12 cellular contexts compared by ENCODE assay signal in the genomic region with DNA sequence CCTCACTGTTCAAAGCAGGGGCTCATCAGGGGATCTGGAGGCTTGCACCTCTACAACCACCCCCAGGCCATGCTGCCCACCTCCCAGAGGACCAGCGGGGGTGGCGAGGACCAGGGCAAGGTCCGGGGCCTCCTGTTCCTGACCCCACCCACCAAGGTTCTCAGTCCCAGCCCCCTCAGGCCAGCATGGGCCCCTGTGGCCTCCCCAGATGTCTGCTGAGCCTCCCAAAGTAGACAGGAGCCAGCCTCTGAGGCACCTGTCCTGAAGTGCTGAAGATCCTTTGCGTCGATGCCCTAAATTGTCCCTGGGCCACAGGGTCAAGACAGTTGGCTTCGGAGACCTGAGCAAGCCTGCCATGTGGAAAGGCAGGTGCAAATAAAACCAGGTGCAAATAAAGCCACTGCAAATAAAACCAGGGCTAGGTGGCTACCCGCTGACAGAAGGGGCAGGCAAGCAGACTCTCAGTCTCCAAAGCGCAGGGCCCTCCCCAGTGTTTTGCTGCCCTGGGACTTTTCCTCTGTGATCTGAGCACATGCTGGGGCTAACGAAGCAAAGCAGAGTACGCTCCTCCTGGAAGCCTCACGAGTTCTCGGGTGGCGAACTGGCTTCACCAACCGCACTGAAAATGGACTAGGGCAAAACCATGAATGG. TPM values are rescaled to one million over a fixed set of nuclear protein-coding genes. Genes with fewer than 3 reads are reported as not detected.
A peak's percentile ranks its signal among the peaks of the same experiment; 100 is the strongest.
DNase-seq lines count a peak whose midpoint lies in the region; ATAC-seq and TF ChIP-seq lines count a peak whose summit lies in the region.
"Had no signal": no experiment of that assay in that cellular context is flagged by ENCODE, and none has a peak within 500 bp of the region (broad histone marks: within the 10 kb centered on the region; RNA-seq: fewer than 3 reads in every experiment).

No MANE protein-coding gene starts in this region.

- DNase-seq in NCI-H748 (lab: John Stamatoyannopoulos, UW; ENCODE audit: unreplicated experiment) (peak; percentile 84), NCI-H748 treated with DMSO at 0.1 percent for 48 hours (lab: John Stamatoyannopoulos, UW) (no peak), SHP77 treated with DMSO at 0.1 percent for 48 hours (lab: John Stamatoyannopoulos, UW) (peak; percentile 40), neuronal stem cell (ENCODE audit: low spot score) (no peak), upper lobe of left lung (no peak)
- DNase-seq in activated naive CD4-positive, alpha-beta T cell treated with Interleukin-2 at 50 U/mL for 16 hours = no peak
- no peak for DNase-seq in effector CD8-positive, alpha-beta T cell (lab: John Stamatoyannopoulos, UW)
- DNase-seq: CD4-positive, alpha-beta T cell; MM.1S; NCI-H446 treated with DMSO at 0.1 percent for 48 hours had no signal

- no peaks in the 10 kb centered on the region for H3K79me1 ChIP-seq in neuronal stem cell (ENCODE audit: low read depth, low read length)

- no peak overlapping the region for H4K8ac ChIP-seq in neuronal stem cell (ENCODE audit: low read depth, low read length)

- no peak overlapping the region for H2BK12ac ChIP-seq in neuronal stem cell (ENCODE audit: low read length)

- TF ChIP-seq POLR2A in upper lobe of left lung (IDR thresholded peaks at IDR 0.05) = no peak

- ATAC-seq in HG03196 (IDR thresholded peaks at IDR 0.05; ENCODE audit: unreplicated experiment) = no peak
- ATAC-seq in upper lobe of left lung (ENCODE audit: low FRiP score in 2 of 2) = no peak

- H2BK120ac ChIP-seq in neuronal stem cell (ENCODE audit: low read depth, low read length) = no peak overlapping the region

- H3K27ac ChIP-seq in neuronal stem cell (replicated peaks; ENCODE audit: low read length) (no peak overlapping the region), upper lobe of left lung (no peak overlapping the region)
- H3K27ac ChIP-seq: SJSA1 had no signal

- H3K36me3 ChIP-seq in neuronal stem cell (replicated peaks in 1 of 2; ENCODE audit: control insufficient read depth in 2 of 2, insufficient read depth in 2 of 2, low read length in 2 of 2) (peaks cover 46 to 97% of the 10 kb centered on the region in 2 donors), upper lobe of left lung (peaks cover 35 to 100% (median 94%) of the 10 kb centered on the region in 4 donors)

- no peak overlapping the region for H2BK15ac ChIP-seq in neuronal stem cell (ENCODE audit: low read length)

- H3K27me3 ChIP-seq in neuronal stem cell (ENCODE audit: control insufficient read depth in 3 of 3, insufficient read depth in 3 of 3, low read depth in 1 of 3, low read length in 3 of 3) (no peaks in the 10 kb centered on the region), upper lobe of left lung (no peaks in the 10 kb centered on the region)
- H3K27me3 ChIP-seq: SJSA1 had no signal

- H3K23ac ChIP-seq in neuronal stem cell (ENCODE audit: low read depth, low read length, poor library complexity) = no peak overlapping the region

- no peaks in the 10 kb centered on the region for H3K9me3 ChIP-seq in neuronal stem cell (replicated peaks in 1 of 2; ENCODE audit: control insufficient read depth in 2 of 2, insufficient read depth in 1 of 2, low read depth in 1 of 2, low read length in 2 of 2)
- H3K9me3 ChIP-seq in upper lobe of left lung = no peaks in the 10 kb centered on the region
- H3K9me3 ChIP-seq: SJSA1 had no signal

- no peak overlapping the region for H3K4ac ChIP-seq in neuronal stem cell (ENCODE audit: low read length)

- peak overlapping the region; percentile 56 for H2BK5ac ChIP-seq in neuronal stem cell (ENCODE audit: low read length)

- no peak overlapping the region for H2AK5ac ChIP-seq in neuronal stem cell (ENCODE audit: low read depth, low read length)

- no peak for TF ChIP-seq CTCF in upper lobe of left lung (IDR thresholded peaks at IDR 0.05)

- no peak overlapping the region for H4K91ac ChIP-seq in neuronal stem cell (ENCODE audit: low read depth, low read length, poor library complexity)

- H2AFZ ChIP-seq in neuronal stem cell (ENCODE audit: low read length) = no peak overlapping the region

- no peaks in the 10 kb centered on the region for H3K4me1 ChIP-seq in neuronal stem cell (ENCODE audit: control insufficient read depth in 2 of 2, insufficient read depth in 1 of 2, low read depth in 1 of 2, low read length in 2 of 2)
- H3K4me1 ChIP-seq in upper lobe of left lung = peaks cover 0 to 13% (median 4%) of the 10 kb centered on the region in 4 donors
- H3K4me1 ChIP-seq: SJSA1 had no signal

- H3K14ac ChIP-seq in neuronal stem cell (ENCODE audit: low read length) = no peak overlapping the region

- no peak for TF ChIP-seq EP300 in upper lobe of left lung (IDR thresholded peaks at IDR 0.05)

- H3K4me3 ChIP-seq in neuronal stem cell (ENCODE audit: low read length in 2 of 2) (no peak overlapping the region), upper lobe of left lung (no peak overlapping the region)
- H3K4me3 ChIP-seq: SJSA1 had no signal

- H3K4me2 ChIP-seq in neuronal stem cell (ENCODE audit: insufficient read depth, low read length, poor library complexity, severe bottlenecking) = no peak overlapping the region

- H3K9ac ChIP-seq in neuronal stem cell (ENCODE audit: low read depth, low read length, poor library complexity) = no peak overlapping the region

- no CpG with 5 or more reads among the region's 14 CpGs for WGBS in neuronal stem cell (ENCODE audit: extremely low coverage in 2 of 2, insufficient read length in 2 of 2, insufficient replicate concordance in 1 of 2), 2 donors
- 96 to 100% methylated on average over 9 to 14 of the region's 14 CpGs for WGBS in upper lobe of left lung, 2 donors

- peak overlapping the region; percentile 21 for H3K18ac ChIP-seq in neuronal stem cell (ENCODE audit: low read length)

RNA-seq across cellular contexts. Expression of gene ARFGAP3, which starts 22.4 kb away (rescaled TPM):
- polyA plus RNA-seq in neuronal stem cell (2013, experiment 1 of 2) = 23.8 TPM
- 23.2 TPM for polyA plus RNA-seq in neuronal stem cell (2013, experiment 2 of 2)
- 10 to 100 TPM; 25.9 to 60.8 (median 41.9) TPM for total RNA-seq in upper lobe of left lung

Comparison
In these comparisons a context has a peak if more than half of its experiments do, and no peak if none do; other contexts are left out.
1. DNase-seq: peak in NCI-H748 (single experiment) and SHP77 treated with DMSO at 0.1 percent for 48 hours (single experiment); none in NCI-H748 treated with DMSO at 0.1 percent for 48 hours (single experiment), neuronal stem cell (single experiment), activated naive CD4-positive, alpha-beta T cell treated with Interleukin-2 at 50 U/mL for 16 hours (single experiment), effector CD8-positive, alpha-beta T cell (single experiment) and upper lobe of left lung (0 of 2).